In the genomic region with DNA sequence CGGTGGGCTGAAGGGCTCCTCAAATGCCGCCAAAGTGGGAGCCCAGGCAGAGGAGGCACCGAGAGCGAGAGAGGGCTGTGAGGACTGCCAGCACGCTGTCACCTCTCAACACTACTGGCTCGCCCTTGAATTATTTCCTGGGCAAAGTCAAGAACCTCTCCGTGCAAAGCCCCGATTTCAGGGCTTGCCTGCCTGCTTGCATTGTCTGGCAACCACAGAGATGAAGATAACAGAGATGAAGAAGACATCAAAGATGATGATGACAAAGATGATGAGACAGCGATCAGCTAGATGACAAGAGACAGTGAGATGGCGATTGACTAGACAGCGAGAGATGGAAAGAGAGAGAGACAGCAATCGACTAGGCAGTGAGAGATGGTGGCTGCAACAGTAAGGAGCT, we compare ENCODE assay signal across 29 cellular contexts.
A peak's percentile ranks its signal among the peaks of the same experiment; 100 is the strongest.
DNase-seq lines count a peak whose midpoint lies in the region; ATAC-seq, FAIRE-seq and TF ChIP-seq lines count a peak whose summit lies in the region.
"Had no signal": no experiment of that assay in that cellular context is flagged by ENCODE, and none has a peak within 500 bp of the region (broad histone marks: within the 10 kb centered on the region; RNA-seq: fewer than 3 reads in every experiment).

No MANE protein-coding gene starts in this region.

- no peak overlapping the region for H3K4me3 ChIP-seq in kidney (ENCODE audit: low read length in 2 of 2)
- H3K4me3 ChIP-seq: K562, SJCRH30 had no signal

- POLR2A ChIA-PET in activated CD4-positive, alpha-beta T cell treated with anti-CD3 and anti-CD28 coated beads, Interleukin-2, amount 10 ng/mL, durations not matched to agents 7 days and 5 days (lab: Charles Lee): no interaction called here
- POLR2A ChIA-PET in activated CD4-positive, alpha-beta memory T cell treated with anti-CD3 and anti-CD28 coated beads for 36 hours (lab: Charles Lee): no interaction called here

- H3K4me1 ChIP-seq in kidney (ENCODE audit: control insufficient read depth in 1 of 2, insufficient read depth in 1 of 2, low read depth in 1 of 2, low read length in 2 of 2): no peaks in the 10 kb centered on the region
- H3K4me1 ChIP-seq: SJCRH30 had no signal

- no peaks in the 10 kb centered on the region for H3K36me3 Mint-ChIP-seq in activated CD4-positive, alpha-beta T cell treated with anti-CD3 and anti-CD28 coated beads, Interleukin-2, amount 10 ng/mL, durations not matched to agents 7 days and 5 days (ENCODE audit: low read depth)
- no peaks in the 10 kb centered on the region for H3K36me3 Mint-ChIP-seq in activated CD4-positive, alpha-beta T cell treated with anti-CD3 and anti-CD28 coated beads, Interleukin-2, amount 10 ng/mL, durations not matched to agents 24 days and 14 days (ENCODE audit: low read depth)
- H3K36me3 Mint-ChIP-seq in activated CD4-positive, alpha-beta memory T cell treated with anti-CD3 and anti-CD28 coated beads for 36 hours: no peaks in the 10 kb centered on the region
- H3K36me3 Mint-ChIP-seq: CD8-positive, alpha-beta memory T cell had no signal

- no peak overlapping the region for H3K27ac ChIP-seq in kidney (ENCODE audit: low read depth in 2 of 2, low read length in 2 of 2)
- H3K27ac ChIP-seq: 22Rv1, C4-2B, SJCRH30 had no signal

- intact Hi-C loops in activated CD4-positive, alpha-beta T cell treated with anti-CD3 and anti-CD28 coated beads, Interleukin-2, amount 10 ng/mL, durations not matched to agents 24 days and 14 days (cut with micrococcal nuclease): loop anchor here (5.0 kb wide), 1 partner anchor 1085 kb away; no protein-coding TSS in a partner anchor
- intact Hi-C loops in activated CD4-positive, alpha-beta memory T cell treated with anti-CD3 and anti-CD28 coated beads for 36 hours (cut with micrococcal nuclease): no loop called here
- intact Hi-C loops in kidney (cut with DNase I): no loop called here

- H3K4me3 Mint-ChIP-seq in activated CD4-positive, alpha-beta T cell treated with anti-CD3 and anti-CD28 coated beads, Interleukin-2, amount 10 ng/mL, durations not matched to agents 7 days and 5 days: no peak overlapping the region
- H3K4me3 Mint-ChIP-seq in activated CD4-positive, alpha-beta T cell treated with anti-CD3 and anti-CD28 coated beads, Interleukin-2, amount 10 ng/mL, durations not matched to agents 24 days and 14 days: no peak overlapping the region
- no peak overlapping the region for H3K4me3 Mint-ChIP-seq in activated CD4-positive, alpha-beta memory T cell treated with anti-CD3 and anti-CD28 coated beads for 36 hours
- H3K4me3 Mint-ChIP-seq: B cell had no signal

- no peaks in the 10 kb centered on the region for H3K9me3 ChIP-seq in kidney (ENCODE audit: control insufficient read depth in 1 of 2, low read length in 2 of 2)
- H3K9me3 ChIP-seq: SJCRH30 had no signal

- no peak overlapping the region for H3K9ac ChIP-seq in kidney (ENCODE audit: low read length in 2 of 2)

- H3K27me3 Mint-ChIP-seq in activated CD4-positive, alpha-beta T cell treated with anti-CD3 and anti-CD28 coated beads, Interleukin-2, amount 10 ng/mL, durations not matched to agents 7 days and 5 days: no peaks in the 10 kb centered on the region
- no peaks in the 10 kb centered on the region for H3K27me3 Mint-ChIP-seq in activated CD4-positive, alpha-beta T cell treated with anti-CD3 and anti-CD28 coated beads, Interleukin-2, amount 10 ng/mL, durations not matched to agents 24 days and 14 days
- H3K27me3 Mint-ChIP-seq in activated CD4-positive, alpha-beta memory T cell treated with anti-CD3 and anti-CD28 coated beads for 36 hours: no peaks in the 10 kb centered on the region
- H3K27me3 Mint-ChIP-seq: B cell; CD8-positive, alpha-beta memory T cell had no signal

- no peak for FAIRE-seq in kidney (lab: Jason Lieb, UNC)
- FAIRE-seq: GM12891, H54, HTR-8/SVneo, K562 had no signal

- ATAC-seq in left lobe of liver (no peak), GM18519 (IDR thresholded peaks at IDR 0.05; ENCODE audit: low FRiP score, unreplicated experiment) (no peak)
- ATAC-seq: K562, PC-3 had no signal

- TF ChIP-seq CTCF in kidney (IDR thresholded peaks at IDR 0.05; ENCODE audit: borderline replicate concordance, extremely low read depth, insufficient read depth): no peak

- no peaks in the 10 kb centered on the region for H3K36me3 ChIP-seq in kidney (ENCODE audit: control insufficient read depth in 1 of 2, insufficient read depth in 2 of 2, low read length in 2 of 2)
- H3K36me3 ChIP-seq: SJCRH30 had no signal

- CTCF ChIA-PET in activated CD4-positive, alpha-beta T cell treated with anti-CD3 and anti-CD28 coated beads, Interleukin-2, amount 10 ng/mL, durations not matched to agents 7 days and 5 days (lab: Charles Lee): no interaction called here
- CTCF ChIA-PET in activated CD4-positive, alpha-beta memory T cell treated with anti-CD3 and anti-CD28 coated beads for 36 hours (lab: Charles Lee): no interaction called here

- H3K4me1 Mint-ChIP-seq in activated CD4-positive, alpha-beta T cell treated with anti-CD3 and anti-CD28 coated beads, Interleukin-2, amount 10 ng/mL, durations not matched to agents 7 days and 5 days: peaks cover 8% of the 10 kb centered on the region
- peaks cover 3% of the 10 kb centered on the region for H3K4me1 Mint-ChIP-seq in activated CD4-positive, alpha-beta T cell treated with anti-CD3 and anti-CD28 coated beads, Interleukin-2, amount 10 ng/mL, durations not matched to agents 24 days and 14 days
- H3K4me1 Mint-ChIP-seq in activated CD4-positive, alpha-beta memory T cell treated with anti-CD3 and anti-CD28 coated beads for 36 hours (ENCODE audit: low read depth): peaks cover 3% of the 10 kb centered on the region
- H3K4me1 Mint-ChIP-seq: B cell; CD8-positive, alpha-beta memory T cell had no signal

- no peak for DNase-seq in activated CD4-positive, alpha-beta T cell treated with anti-CD3 and anti-CD28 coated beads, Interleukin-2, amount 10 ng/mL, durations not matched to agents 7 days and 5 days
- no peak for DNase-seq in activated CD4-positive, alpha-beta T cell treated with anti-CD3 and anti-CD28 coated beads, Interleukin-2, amount 10 ng/mL, durations not matched to agents 24 days and 14 days
- DNase-seq in activated CD4-positive, alpha-beta memory T cell treated with anti-CD3 and anti-CD28 coated beads for 36 hours: peak; percentile 9
- DNase-seq in kidney (peak; percentile 43), left lobe of liver (ENCODE audit: low spot score) (no peak)
- DNase-seq in stimulated activated CD8-positive, alpha-beta memory T cell treated with anti-CD3 and anti-CD28 coated beads, Interleukin-4, amount 100 ng/mL, for 48 hours: no peak
- DNase-seq: CD8-positive, alpha-beta memory T cell; DMS 273 treated with DMSO at 0.1 percent for 48 hours; DMS79; GF-D8; Kasumi-1; NCI-H1092 treated with DMSO at 0.1 percent for 48 hours; NCI-H1436 treated with DMSO at 0.1 percent for 48 hours; NCI-H1930; NCI-H2107; NCI-H446; NCI-H526; NCI-H82; NK-92 treated with Interleukin-12 subunit alpha and Interleukin-12 subunit beta, amount 100 ng/mL, for 24 hours; PC-3; SJCRH30 had no signal

- H3K9me3 Mint-ChIP-seq in activated CD4-positive, alpha-beta T cell treated with anti-CD3 and anti-CD28 coated beads, Interleukin-2, amount 10 ng/mL, durations not matched to agents 7 days and 5 days: peaks cover 5% of the 10 kb centered on the region
- H3K9me3 Mint-ChIP-seq in activated CD4-positive, alpha-beta T cell treated with anti-CD3 and anti-CD28 coated beads, Interleukin-2, amount 10 ng/mL, durations not matched to agents 24 days and 14 days: no peaks in the 10 kb centered on the region
- H3K9me3 Mint-ChIP-seq in activated CD4-positive, alpha-beta memory T cell treated with anti-CD3 and anti-CD28 coated beads for 36 hours: peaks cover 6% of the 10 kb centered on the region

- peak overlapping the region; percentile 15 for H3K27ac Mint-ChIP-seq in activated CD4-positive, alpha-beta T cell treated with anti-CD3 and anti-CD28 coated beads, Interleukin-2, amount 10 ng/mL, durations not matched to agents 7 days and 5 days
- no peak overlapping the region for H3K27ac Mint-ChIP-seq in activated CD4-positive, alpha-beta T cell treated with anti-CD3 and anti-CD28 coated beads, Interleukin-2, amount 10 ng/mL, durations not matched to agents 24 days and 14 days
- H3K27ac Mint-ChIP-seq in activated CD4-positive, alpha-beta memory T cell treated with anti-CD3 and anti-CD28 coated beads for 36 hours: no peak overlapping the region
- H3K27ac Mint-ChIP-seq: B cell had no signal

Comparison
In these comparisons a context has a peak if more than half of its experiments do, and no peak if none do; other contexts are left out.
1. DNase-seq: peak in activated CD4-positive, alpha-beta memory T cell treated with anti-CD3 and anti-CD28 coated beads for 36 hours (single experiment) and kidney (single experiment); none in activated CD4-positive, alpha-beta T cell treated with anti-CD3 and anti-CD28 coated beads, Interleukin-2, amount 10 ng/mL, durations not matched to agents 7 days and 5 days (single experiment), activated CD4-positive, alpha-beta T cell treated with anti-CD3 and anti-CD28 coated beads, Interleukin-2, amount 10 ng/mL, durations not matched to agents 24 days and 14 days (single experiment), left lobe of liver (single experiment) and stimulated activated CD8-positive, alpha-beta memory T cell treated with anti-CD3 and anti-CD28 coated beads, Interleukin-4, amount 100 ng/mL, for 48 hours (single experiment).